Comparison of ENCODE assay signal across 21 cellular contexts in genomic region chr16:85609539-85609938, GRCh38. TPM values are rescaled to one million over a fixed set of nuclear protein-coding genes. Genes with fewer than 3 reads are reported as not detected.
DNase-seq lines count a peak whose midpoint lies in the region; ATAC-seq, FAIRE-seq and TF ChIP-seq lines count a peak whose summit lies in the region.
"Had no signal": no experiment of that assay in that cellular context is flagged by ENCODE, and none has a peak within 500 bp of the region (broad histone marks: within the 10 kb centered on the region; RNA-seq: fewer than 3 reads in every experiment).

No MANE protein-coding gene starts in this region.

- H3K9me3 ChIP-seq in OCI-LY1 (ENCODE audit: low read length): no peaks in the 10 kb centered on the region
- H3K9me3 ChIP-seq in upper lobe of right lung: no peaks in the 10 kb centered on the region
- H3K9me3 ChIP-seq: adrenal gland had no signal

- no peak for FAIRE-seq in frontal cortex (lab: Jason Lieb, UNC)
- FAIRE-seq: H54, small intestine had no signal

- H3K9ac ChIP-seq in OCI-LY1 (ENCODE audit: low read length): no peak overlapping the region; the same call in 1 of the 2 replicates

- no peak overlapping the region for H2AFZ ChIP-seq in OCI-LY1 (ENCODE audit: low read length)

- H3K36me3 ChIP-seq in OCI-LY1 (ENCODE audit: insufficient read depth, low read length): peaks cover 7% of the 10 kb centered on the region; the same call in 1 of the 2 replicates
- no peaks in the 10 kb centered on the region for H3K36me3 ChIP-seq in upper lobe of right lung
- H3K36me3 ChIP-seq: adrenal gland had no signal

- no peak for TF ChIP-seq CTCF in OCI-LY1 (IDR thresholded peaks at IDR 0.05; ENCODE audit: low read length)
- no peak for TF ChIP-seq CTCF in type B pancreatic cell (conservative IDR thresholded peaks at IDR 0.05)
- TF ChIP-seq CTCF in upper lobe of right lung (IDR thresholded peaks at IDR 0.05): no peak

- no peaks in the 10 kb centered on the region for H3K9me2 ChIP-seq in OCI-LY1 (ENCODE audit: low read depth, low read length)

- no peak overlapping the region for H3K4me3 ChIP-seq in OCI-LY1 (ENCODE audit: low read depth, low read length, poor library complexity, severe bottlenecking)
- no peak overlapping the region for H3K4me3 ChIP-seq in upper lobe of right lung

- peak overlapping the region; percentile 19 for H3K4me3 Mint-ChIP-seq in activated naive CD4-positive, alpha-beta T cell treated with anti-CD3 and anti-CD28 coated beads, Interleukin-2, amount 50 U/mL, for 24 hours
- peak overlapping the region; percentile 17 for H3K4me3 Mint-ChIP-seq in memory B cell
- peak overlapping the region; percentile 87 for H3K4me3 Mint-ChIP-seq in type B pancreatic cell

- H3K27me3 Mint-ChIP-seq in activated naive CD4-positive, alpha-beta T cell treated with anti-CD3 and anti-CD28 coated beads, Interleukin-2, amount 50 U/mL, for 24 hours: no peaks in the 10 kb centered on the region
- H3K27me3 Mint-ChIP-seq in memory B cell (no peaks in the 10 kb centered on the region), type B pancreatic cell (peaks cover 4% of the 10 kb centered on the region)
- H3K27me3 Mint-ChIP-seq: progenitor cell of endocrine pancreas had no signal

- H3K4me2 ChIP-seq in OCI-LY1 (ENCODE audit: low read length): peak overlapping the region; percentile 77; the same call in 1 of the 2 replicates

- no peak for DNase-seq in activated naive CD4-positive, alpha-beta T cell treated with anti-CD3 and anti-CD28 coated beads, Interleukin-2, amount 50 U/mL, for 16 hours
- DNase-seq in memory B cell (ENCODE audit: low spot score in 2 of 2) (no peak), type B pancreatic cell (ENCODE audit: extremely low spot score, unreplicated experiment) (no peak), frontal cortex (ENCODE audit: low spot score in 2 of 2) (no peak), upper lobe of right lung (no peak)
- no peak for DNase-seq in stimulated activated naive CD8-positive, alpha-beta T cell treated with anti-CD3 and anti-CD28 coated beads, Interleukin-15, Interleukin-2, amounts not matched to agents 100 U/mL and 50 U/mL, for 24 hours
- DNase-seq: adrenal gland; MV-4-11; NCI-H1930; NCI-H446; NK-92 treated with Interleukin-12 subunit alpha and Interleukin-12 subunit beta, amount 100 ng/mL, for 24 hours; small intestine; stimulated activated CD4-positive, alpha-beta T cell treated with anti-CD3 and anti-CD28 coated beads, Interleukin-4, amount 100 ng/mL, for 4 hours had no signal

- H3K4me1 ChIP-seq in OCI-LY1 (ENCODE audit: insufficient read depth, low read length, severe bottlenecking) (peaks cover 64% of the 10 kb centered on the region), upper lobe of right lung (peaks cover 64% of the 10 kb centered on the region)

- H3K36me3 Mint-ChIP-seq in activated naive CD4-positive, alpha-beta T cell treated with anti-CD3 and anti-CD28 coated beads, Interleukin-2, amount 50 U/mL, for 24 hours: no peaks in the 10 kb centered on the region
- no peaks in the 10 kb centered on the region for H3K36me3 Mint-ChIP-seq in memory B cell
- H3K36me3 Mint-ChIP-seq in type B pancreatic cell: no peaks in the 10 kb centered on the region
- H3K36me3 Mint-ChIP-seq: T-cell had no signal

- peaks cover 18% of the 10 kb centered on the region for H3K4me1 Mint-ChIP-seq in activated naive CD4-positive, alpha-beta T cell treated with anti-CD3 and anti-CD28 coated beads, Interleukin-2, amount 50 U/mL, for 24 hours
- H3K4me1 Mint-ChIP-seq in memory B cell (peaks cover 29% of the 10 kb centered on the region), type B pancreatic cell (ENCODE audit: unreplicated experiment) (peaks cover 36% of the 10 kb centered on the region)

- H3F3A ChIP-seq in OCI-LY1 (ENCODE audit: insufficient read depth, low read length): no peaks in the 10 kb centered on the region

- ATAC-seq in memory B cell (ENCODE audit: low read depth) (no peak), upper lobe of right lung (no peak)
- no peak for ATAC-seq in stimulated activated naive CD8-positive, alpha-beta T cell treated with anti-CD3 and anti-CD28 coated beads, Interleukin-15, Interleukin-2, amounts not matched to agents 100 U/mL and 50 U/mL, for 24 hours
- ATAC-seq: esophagus mucosa, Right ventricle myocardium inferior had no signal

- no peaks in the 10 kb centered on the region for H4K20me1 ChIP-seq in OCI-LY1 (ENCODE audit: insufficient read depth, low read length)

- no peak overlapping the region for H3K27ac Mint-ChIP-seq in activated naive CD4-positive, alpha-beta T cell treated with anti-CD3 and anti-CD28 coated beads, Interleukin-2, amount 50 U/mL, for 24 hours
- H3K27ac Mint-ChIP-seq in memory B cell (no peak overlapping the region), type B pancreatic cell (no peak overlapping the region)
- H3K27ac Mint-ChIP-seq: activated T-helper 2 cell treated with anti-CD3 and anti-CD28 coated beads, Interferon-gamma antibody, Interleukin-2, Interleukin-4, amounts not matched to agents 10 μg/mL and 5 μg/mL and 100 μg/mL, durations not matched to agents 14 hours and 24 hours and 36 hours had no signal

- intact Hi-C loops in upper lobe of right lung (cut with DNase I): no loop called here

- H3K27me3 ChIP-seq in OCI-LY1 (ENCODE audit: insufficient read depth, low read length) (no peaks in the 10 kb centered on the region), upper lobe of right lung (no peaks in the 10 kb centered on the region)
- H3K27me3 ChIP-seq: adrenal gland had no signal

- H3K27ac ChIP-seq in OCI-LY1 (ENCODE audit: low read depth, low read length, poor library complexity, severe bottlenecking): peak overlapping the region; percentile 87
- no peak overlapping the region for H3K27ac ChIP-seq in upper lobe of right lung

- no peaks in the 10 kb centered on the region for H3K79me2 ChIP-seq in OCI-LY1 (ENCODE audit: insufficient read depth, low read length)

- H3K9me3 Mint-ChIP-seq in activated naive CD4-positive, alpha-beta T cell treated with anti-CD3 and anti-CD28 coated beads, Interleukin-2, amount 50 U/mL, for 24 hours: no peaks in the 10 kb centered on the region
- H3K9me3 Mint-ChIP-seq in memory B cell (no peaks in the 10 kb centered on the region), type B pancreatic cell (no peaks in the 10 kb centered on the region)
- H3K9me3 Mint-ChIP-seq: activated T-helper 2 cell treated with anti-CD3 and anti-CD28 coated beads, Interferon-gamma antibody, Interleukin-2, Interleukin-4, amounts not matched to agents 10 μg/mL and 5 μg/mL and 100 μg/mL, durations not matched to agents 14 hours and 24 hours and 36 hours; T-cell had no signal

RNA-seq across cellular contexts. Expression of gene GSE1, which starts 3.6 kb away (rescaled TPM):
- 101 and 112 TPM in 2 replicates for total RNA-seq in type B pancreatic cell (ENCODE audit: low replicate concordance)
- total RNA-seq in frontal cortex: 13.9 TPM
- 87.2 TPM for total RNA-seq in upper lobe of right lung

Comparison
In these comparisons a context has a peak if more than half of its experiments do, and no peak if none do; other contexts are left out.
1. H3K4me3 Mint-ChIP-seq: peak in every context shown above with its lines; median percentile 87 in type B pancreatic cell; 19 in activated naive CD4-positive, alpha-beta T cell treated with anti-CD3 and anti-CD28 coated beads, Interleukin-2, amount 50 U/mL, for 24 hours; 17 in memory B cell.